In the genomic region with DNA sequence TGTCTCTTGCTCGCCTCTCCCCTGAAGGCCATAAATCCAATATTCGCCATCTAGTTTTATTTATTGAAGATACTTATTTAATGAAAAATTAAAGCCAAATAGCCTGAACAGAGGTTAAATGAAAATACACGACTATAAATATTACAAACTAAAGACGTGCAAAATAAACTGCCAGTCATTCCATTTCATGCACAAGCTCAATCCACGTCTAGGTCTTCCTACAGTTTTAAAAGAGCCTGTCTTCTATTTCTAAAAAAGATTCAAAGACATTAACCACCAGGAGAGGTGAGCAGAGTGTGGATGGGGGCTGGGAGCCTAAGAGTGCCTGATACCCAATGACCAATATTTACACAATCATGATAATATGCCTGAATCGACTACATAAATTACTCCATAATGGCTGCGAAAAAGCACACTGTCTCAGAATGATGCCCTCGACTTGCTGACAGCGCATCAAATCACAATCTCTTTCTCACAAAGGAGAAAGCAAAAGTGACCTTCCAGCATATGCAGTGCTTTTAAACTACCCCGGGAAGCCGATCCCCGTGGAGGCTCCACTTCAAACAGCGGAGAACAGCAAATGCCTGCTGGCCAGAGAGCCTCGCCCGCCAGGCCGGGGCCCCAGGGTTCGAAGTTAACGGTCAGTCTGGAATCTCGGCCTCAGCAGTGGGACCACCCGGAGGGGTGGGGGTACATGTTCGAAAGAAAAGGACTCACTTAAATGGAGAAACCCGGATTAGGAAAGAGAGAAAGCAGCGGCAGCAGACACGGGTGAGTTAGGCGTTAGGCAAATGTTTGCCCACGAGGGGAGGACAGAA, we compare ENCODE assay signal across 9 cellular contexts. TPM values are rescaled to one million over a fixed set of nuclear protein-coding genes. Genes with fewer than 3 reads are reported as not detected.
DNase-seq lines count a peak whose midpoint lies in the region; ATAC-seq and TF ChIP-seq lines count a peak whose summit lies in the region.
"Had no signal": no experiment of that assay in that cellular context is flagged by ENCODE, and none has a peak within 500 bp of the region (broad histone marks: within the 10 kb centered on the region; RNA-seq: fewer than 3 reads in every experiment).

No MANE protein-coding gene starts in this region.

- TF ChIP-seq CTCF in heart left ventricle (IDR thresholded peaks at IDR 0.05) (no peak), OCI-LY7 (conservative IDR thresholded peaks at IDR 0.05; ENCODE audit: low read length) (no peak), cardiac fibroblast (IDR thresholded peaks at IDR 0.05; ENCODE audit: low read depth, low read length) (no peak), left lung (IDR thresholded peaks at IDR 0.05) (no peak)

- peaks cover 13% of the 10 kb centered on the region; the same call in 1 of the 2 replicates for H4K20me1 ChIP-seq in OCI-LY7 (ENCODE audit: insufficient read depth, low read length)

- POLR2A ChIA-PET in OCI-LY7 (lab: Charles Lee): interaction anchor here (0.6 to 1.4 kb wide), 2 partner anchors 12 to 15 kb away, joined by 3 to 8 read pairs; no protein-coding TSS in a partner anchor

- H3K9me3 ChIP-seq in heart left ventricle (no peaks in the 10 kb centered on the region), OCI-LY7 (ENCODE audit: low read length) (peaks cover 4% of the 10 kb centered on the region; the same call in 1 of the 2 replicates), left lung (no peaks in the 10 kb centered on the region), stomach smooth muscle (ENCODE audit: control insufficient read depth in 2 of 2, low read length in 2 of 2) (no peaks in the 10 kb centered on the region)

- H3K79me2 ChIP-seq in OCI-LY7 (ENCODE audit: insufficient read depth, low read depth, low read length): peaks cover 69% of the 10 kb centered on the region

- WGBS in heart left ventricle, 4 donors: 4 to 5% (median 4%) methylated on average over 25 to 26 of the region's 26 CpGs

- H3K27me3 ChIP-seq in heart left ventricle (no peaks in the 10 kb centered on the region), left lung (no peaks in the 10 kb centered on the region), stomach smooth muscle (ENCODE audit: control insufficient read depth in 1 of 2, insufficient read depth in 2 of 2, low read length in 2 of 2) (no peaks in the 10 kb centered on the region)

- H3K9me2 ChIP-seq in OCI-LY7 (ENCODE audit: insufficient read depth, low read length): no peaks in the 10 kb centered on the region

- peak overlapping the region; percentile 65 to 97 (median 92) for H3K4me3 ChIP-seq in heart left ventricle
- H3K4me3 ChIP-seq in OCI-LY7 (ENCODE audit: low read depth, low read length, poor library complexity, severe bottlenecking): peak overlapping the region; percentile 80
- peak overlapping the region; percentile 94 for H3K4me3 ChIP-seq in cardiac fibroblast (replicated peaks in 1 of 2; ENCODE audit: low read depth in 2 of 2, low read length in 2 of 2)
- H3K4me3 ChIP-seq in left lung: peak overlapping the region; percentile 92 to 96
- peak overlapping the region; percentile 86 to 88 for H3K4me3 ChIP-seq in stomach smooth muscle (ENCODE audit: low read length in 2 of 2)

- peak overlapping the region; percentile 79 for H3K4me2 ChIP-seq in OCI-LY7 (ENCODE audit: low read length)

- peak overlapping the region; percentile 91 to 99 (median 98) for H3K27ac ChIP-seq in heart left ventricle
- H3K27ac ChIP-seq in OCI-LY7 (ENCODE audit: low read depth, low read length, poor library complexity, severe bottlenecking): peak overlapping the region; percentile 97
- H3K27ac ChIP-seq in left lung: peak overlapping the region; percentile 98 to 99
- H3K27ac ChIP-seq in stomach smooth muscle (ENCODE audit: low read length): peak overlapping the region; percentile 91

- no peak for ATAC-seq in heart left ventricle
- no peak for ATAC-seq in left lung
- no peak for ATAC-seq in GM18519 (IDR thresholded peaks at IDR 0.05; ENCODE audit: low FRiP score, unreplicated experiment)
- ATAC-seq: left colon had no signal

- H3K4me1 ChIP-seq in heart left ventricle: peaks cover 2 to 66% (median 48%) of the 10 kb centered on the region in 12 donors
- H3K4me1 ChIP-seq in OCI-LY7 (ENCODE audit: insufficient read depth, low read length, poor library complexity, severe bottlenecking): peaks cover 67% of the 10 kb centered on the region
- H3K4me1 ChIP-seq in left lung: peaks cover 25 to 55% of the 10 kb centered on the region in 2 donors
- H3K4me1 ChIP-seq in stomach smooth muscle (ENCODE audit: control insufficient read depth, insufficient read depth, low read length): peaks cover 30% of the 10 kb centered on the region

- no peak for TF ChIP-seq POLR2A in heart left ventricle (IDR thresholded peaks at IDR 0.05)

- H3K36me3 ChIP-seq in heart left ventricle: peaks cover 0 to 43% (median 28%) of the 10 kb centered on the region in 9 donors
- H3K36me3 ChIP-seq in OCI-LY7 (ENCODE audit: insufficient read depth, low read length): peaks cover 62% of the 10 kb centered on the region
- peaks cover 0 to 8% of the 10 kb centered on the region in 2 donors for H3K36me3 ChIP-seq in left lung
- H3K36me3 ChIP-seq in stomach smooth muscle (ENCODE audit: control insufficient read depth in 2 of 2, insufficient read depth in 2 of 2, low read length in 2 of 2): peaks cover 0 to 5% of the 10 kb centered on the region in 2 donors

- BruUV-seq in OCI-LY7 (replicated peaks; lab: Mats Ljungman, UMichigan): no TSS peak

- intact Hi-C loops in heart left ventricle (cut with DNase I): loop anchor here (2.0 to 10.0 kb wide), 10 partner anchors 36 to 416 kb away; no protein-coding TSS in a partner anchor
- intact Hi-C loops in cardiac septum (cut with DNase I): loop anchor here (2.0 to 5.0 kb wide), 3 partner anchors 214 to 308 kb away; no protein-coding TSS in a partner anchor
- intact Hi-C loops in OCI-LY7 (cut with micrococcal nuclease; ENCODE audit: unreplicated experiment): loop anchor here (5.0 kb wide), 1 partner anchor 218 kb away; no protein-coding TSS in a partner anchor
- intact Hi-C loops in left lung (cut with DNase I): no loop called here

- peak overlapping the region; percentile 71 to 81 for H3K9ac ChIP-seq in stomach smooth muscle (ENCODE audit: low read length in 2 of 2)

- DNase-seq in heart left ventricle (peak in 3 of 5 donors; percentile 35 to 60 (median 46)), cardiac septum (ENCODE audit: low spot score) (no peak), OCI-LY7 (ENCODE audit: low spot score) (peak; percentile 39), cardiac fibroblast (ENCODE audit: low read depth in 2 of 2) (peak; percentile 33 to 45), left lung (peak in 1 of 2 donors; percentile 84)
- DNase-seq in activated CD8-positive, alpha-beta memory T cell treated with anti-CD3 and anti-CD28 coated beads, Interleukin-2, amount 50 U/mL, for 4 hours: no peak

- CTCF ChIA-PET in OCI-LY7 (lab: Charles Lee; ENCODE audit: unreplicated experiment): no interaction called here

- H2AFZ ChIP-seq in OCI-LY7 (ENCODE audit: low read length): no peak overlapping the region

RNA-seq across cellular contexts. Expression of gene FCHSD2, which starts 1.7 kb away (rescaled TPM):
- total RNA-seq in heart left ventricle: 10 to 100 TPM; 15.3 to 61.1 (median 40.3) TPM
- polyA plus RNA-seq in heart left ventricle: 10 to 100 TPM in 1 of 2 donors, 1 to 10 TPM in 1; 9.9 to 23.8 TPM
- total RNA-seq in cardiac septum: 56.6 TPM
- 39.0 and 48.7 TPM in 2 replicates for total RNA-seq in OCI-LY7 (2014; rRNA removed; shearing (Covaris generic))
- total RNA-seq in OCI-LY7 (2022): 128 and 147 TPM in 2 replicates
- total RNA-seq in left lung: 10 to 100 TPM; 48.7 to 58.2 TPM

Comparison
In these comparisons a context has a peak if more than half of its experiments do, and no peak if none do; other contexts are left out.
1. DNase-seq: peak in heart left ventricle (3 of 5), OCI-LY7 (single experiment) and cardiac fibroblast (2 of 2); none in cardiac septum (single experiment) and activated CD8-positive, alpha-beta memory T cell treated with anti-CD3 and anti-CD28 coated beads, Interleukin-2, amount 50 U/mL, for 4 hours (single experiment).
2. intact Hi-C loops: an anchor here in heart left ventricle (2.0 to 10.0 kb wide), cardiac septum (2.0 to 5.0 kb wide) and OCI-LY7 (5.0 kb wide); none called in left lung.
3. Peak in every context shown above with its lines, with median percentiles within 50 percentile points of each other: H3K27ac ChIP-seq and H3K4me3 ChIP-seq.